In the genomic region with DNA sequence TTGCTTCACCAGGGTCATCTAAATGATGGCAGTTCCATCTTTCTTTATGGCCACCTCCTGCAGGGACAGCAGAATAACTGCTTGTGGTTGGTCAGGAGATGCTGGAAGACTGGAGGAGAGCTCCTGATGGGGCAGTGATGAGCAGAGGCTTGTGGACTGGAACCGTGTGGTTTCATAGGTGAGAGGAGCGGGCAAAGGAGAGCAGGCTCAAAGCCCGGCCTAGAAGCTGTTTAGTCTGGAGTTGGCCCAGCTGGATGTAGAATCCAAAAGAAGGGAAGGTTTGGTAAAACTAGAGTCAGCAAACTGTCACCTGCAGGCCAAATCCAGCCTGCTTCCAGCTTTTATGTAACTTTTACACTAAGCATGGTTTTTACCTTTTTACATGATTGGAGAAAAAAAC, we compare ENCODE assay signal across 23 cellular contexts.
"Had no signal": no experiment of that assay in that cellular context is flagged by ENCODE, and none has a peak within 500 bp of the region (broad histone marks: within the 10 kb centered on the region; RNA-seq: fewer than 3 reads in every experiment).

No MANE protein-coding gene starts in this region.

- H3K36me3 ChIP-seq: heart right ventricle, spleen, suprapubic skin, thoracic aorta, tibial artery, upper lobe of right lung had no signal

- H3K27ac ChIP-seq: heart right ventricle, hepatocyte, parathyroid adenoma, psoas muscle, spleen, suprapubic skin, thoracic aorta, tibial artery, upper lobe of right lung had no signal

- H3K27me3 Mint-ChIP-seq: naive thymus-derived CD4-positive, alpha-beta T cell; stimulated activated naive CD8-positive, alpha-beta T cell treated with anti-CD3 and anti-CD28 coated beads, Interleukin-15, Interleukin-2, amounts not matched to agents 100 ng/mL and 50 ng/mL, for 24 hours had no signal

- H3K27ac Mint-ChIP-seq: naive thymus-derived CD4-positive, alpha-beta T cell; natural killer cell treated with Interleukin-12 subunit alpha and Interleukin-12 subunit beta and Interleukin-15 and Interleukin-18, amount 100 ng/mL, for 72 hours; stimulated activated effector memory CD8-positive, alpha-beta T cell treated with anti-CD3 and anti-CD28 coated beads, Interleukin-12 subunit alpha, Interleukin-12 subunit beta, amount 100 ng/mL, for 72 hours; stimulated activated naive CD8-positive, alpha-beta T cell treated with anti-CD3 and anti-CD28 coated beads, Interleukin-15, Interleukin-2, amounts not matched to agents 100 ng/mL and 50 ng/mL, for 24 hours had no signal

- H3K9me3 ChIP-seq: heart right ventricle, mucosa of descending colon, psoas muscle, suprapubic skin, thoracic aorta, tibial artery, upper lobe of right lung had no signal

- ATAC-seq: heart right ventricle; mucosa of descending colon; naive thymus-derived CD4-positive, alpha-beta T cell; natural killer cell treated with Interleukin-12 subunit alpha and Interleukin-12 subunit beta and Interleukin-15 and Interleukin-18, amount 100 ng/mL, for 72 hours; psoas muscle; sciatic nerve; stimulated activated effector memory CD8-positive, alpha-beta T cell treated with anti-CD3 and anti-CD28 coated beads, Interleukin-12 subunit alpha, Interleukin-12 subunit beta, amount 100 ng/mL, for 72 hours; upper lobe of right lung had no signal

- H3K4me3 ChIP-seq: heart right ventricle, hepatocyte, lung, mucosa of descending colon, psoas muscle, spleen, suprapubic skin, thoracic aorta, tibial artery, upper lobe of right lung had no signal

- H3K4me3 Mint-ChIP-seq: naive thymus-derived CD4-positive, alpha-beta T cell; natural killer cell treated with Interleukin-12 subunit alpha and Interleukin-12 subunit beta and Interleukin-15 and Interleukin-18, amount 100 ng/mL, for 72 hours; stimulated activated effector memory CD8-positive, alpha-beta T cell treated with anti-CD3 and anti-CD28 coated beads, Interleukin-12 subunit alpha, Interleukin-12 subunit beta, amount 100 ng/mL, for 72 hours; stimulated activated naive CD8-positive, alpha-beta T cell treated with anti-CD3 and anti-CD28 coated beads, Interleukin-15, Interleukin-2, amounts not matched to agents 100 ng/mL and 50 ng/mL, for 24 hours had no signal

- H3K36me3 Mint-ChIP-seq: naive thymus-derived CD4-positive, alpha-beta T cell; natural killer cell treated with Interleukin-12 subunit alpha and Interleukin-12 subunit beta and Interleukin-15 and Interleukin-18, amount 100 ng/mL, for 72 hours; stimulated activated effector memory CD8-positive, alpha-beta T cell treated with anti-CD3 and anti-CD28 coated beads, Interleukin-12 subunit alpha, Interleukin-12 subunit beta, amount 100 ng/mL, for 72 hours had no signal

- H3K4me1 ChIP-seq: parathyroid adenoma, psoas muscle, spleen, suprapubic skin, upper lobe of right lung had no signal

- H3K27me3 ChIP-seq: hepatocyte, spleen, suprapubic skin, tibial artery, upper lobe of right lung had no signal

- H3K9ac ChIP-seq: parathyroid adenoma had no signal

- H3K9me3 Mint-ChIP-seq: natural killer cell treated with Interleukin-12 subunit alpha and Interleukin-12 subunit beta and Interleukin-15 and Interleukin-18, amount 100 ng/mL, for 72 hours; stimulated activated naive CD8-positive, alpha-beta T cell treated with anti-CD3 and anti-CD28 coated beads, Interleukin-15, Interleukin-2, amounts not matched to agents 100 ng/mL and 50 ng/mL, for 24 hours had no signal

- DNase-seq: heart right ventricle; islet precursor cell; midbrain; mucosa of descending colon; naive thymus-derived CD4-positive, alpha-beta T cell; nucleus accumbens; psoas muscle; small intestine; spleen; stimulated activated CD4-positive, alpha-beta T cell treated with anti-CD3 and anti-CD28 coated beads, Interleukin-4, amount 100 ng/mL, for 24 hours; stimulated activated naive CD4-positive, alpha-beta T cell; tibial artery; trophoblast cell; upper lobe of right lung had no signal

- H3K4me1 Mint-ChIP-seq: naive thymus-derived CD4-positive, alpha-beta T cell; stimulated activated effector memory CD8-positive, alpha-beta T cell treated with anti-CD3 and anti-CD28 coated beads, Interleukin-12 subunit alpha, Interleukin-12 subunit beta, amount 100 ng/mL, for 72 hours had no signal
